ENCODE assay signal across 1 cellular context in the genomic region with DNA sequence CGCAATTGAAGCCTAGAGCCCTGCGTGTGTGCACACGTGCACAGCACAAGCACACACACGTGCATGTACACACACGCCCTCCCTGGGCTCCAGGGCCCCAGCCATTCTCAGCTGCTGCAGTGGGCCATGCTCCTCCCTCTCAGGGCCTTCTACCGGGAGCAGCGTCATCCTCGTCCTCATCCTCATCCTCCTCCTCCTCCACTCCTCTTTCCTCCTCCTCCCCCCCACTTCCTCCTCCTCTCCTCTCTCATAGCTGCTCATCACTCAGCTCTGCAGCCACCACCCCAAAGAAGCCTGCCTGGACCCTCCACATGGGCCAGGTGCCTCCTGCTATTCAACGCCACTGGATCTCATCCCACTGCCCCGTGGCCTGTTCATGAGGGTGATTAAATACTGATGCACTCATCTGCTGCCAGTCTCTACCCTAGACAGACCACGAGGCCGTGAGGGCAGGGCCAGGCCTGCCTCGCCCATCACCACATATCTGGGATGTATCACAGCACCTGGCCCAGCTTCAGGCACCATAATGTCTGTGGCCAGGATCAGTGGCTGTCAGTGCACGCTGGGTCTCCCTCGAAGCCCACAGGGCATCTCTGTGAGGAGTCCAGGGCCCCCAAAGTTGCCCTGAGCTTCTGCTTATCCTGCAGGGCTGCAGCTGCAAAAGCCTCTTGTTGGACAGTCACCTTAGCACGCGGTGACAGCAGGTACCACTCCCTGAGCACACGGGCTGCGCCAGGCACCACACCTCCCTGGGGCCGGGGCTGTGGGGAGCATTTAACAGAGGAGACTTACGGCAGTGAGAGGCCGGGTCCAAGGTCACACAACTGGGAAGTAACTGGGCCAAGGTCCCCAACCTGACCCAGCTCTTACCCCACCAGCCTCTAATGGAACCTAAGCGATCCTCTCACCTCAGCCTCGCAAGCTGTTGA.
TF ChIP-seq lines count a peak whose summit lies in the region.

No MANE protein-coding gene starts in this region.

TF ChIP-seq in H1, 55 proteins besides CTCF, POLR2A, EP300 and RAD21:
- no peak for TF ChIP-seq CHD1 (IDR thresholded peaks at IDR 0.05; ENCODE audit: low read depth, low read length)
- TF ChIP-seq EZH2 (IDR thresholded peaks at IDR 0.05; ENCODE audit: low read depth, low read length, severe bottlenecking): no peak
- TF ChIP-seq BRCA1 (IDR thresholded peaks at IDR 0.05; ENCODE audit: low read depth, low read length): no peak
- no peak for TF ChIP-seq RBBP5 (IDR thresholded peaks at IDR 0.05; ENCODE audit: borderline replicate concordance, low read depth, low read length)
- TF ChIP-seq BACH1 (IDR thresholded peaks at IDR 0.05; ENCODE audit: low read length): no peak
- no peak for TF ChIP-seq JUND (IDR thresholded peaks at IDR 0.05; ENCODE audit: low read length)
- TF ChIP-seq MAFK (IDR thresholded peaks at IDR 0.05; ENCODE audit: low read depth, low read length): no peak
- no peak for TF ChIP-seq SP4 (IDR thresholded peaks at IDR 0.05; ENCODE audit: low read length)
- no peak for TF ChIP-seq TAF1 (IDR thresholded peaks at IDR 0.05; ENCODE audit: low read depth, low read length)
